Comparison of ENCODE assay signal across 8 cellular contexts in genomic region chr10:133261726-133262325, GRCh38. TPM values are rescaled to one million over a fixed set of nuclear protein-coding genes. Genes with fewer than 3 reads are reported as not detected.
DNase-seq lines count a peak whose midpoint lies in the region; ATAC-seq and TF ChIP-seq lines count a peak whose summit lies in the region.

No MANE protein-coding gene starts in this region.

- H3K9me3 Mint-ChIP-seq in WTC11: no peaks in the 10 kb centered on the region

- CTCF ChIA-PET in WTC11 (lab: Charles Lee): interaction anchor here (1.3 to 1.4 kb wide), 2 partner anchors 13 to 118 kb away, joined by 3 to 7 read pairs; no protein-coding TSS in a partner anchor

- H3K27me3 Mint-ChIP-seq in WTC11 (ENCODE audit: low read depth): peaks cover 19% of the 10 kb centered on the region

- peak overlapping the region; percentile 59 for H3K4me3 Mint-ChIP-seq in WTC11

- no peak overlapping the region for H3K27ac Mint-ChIP-seq in WTC11

- POLR2A ChIA-PET in WTC11 (lab: Charles Lee): no interaction called here

- ATAC-seq in HG02588 (IDR thresholded peaks at IDR 0.05; ENCODE audit: unreplicated experiment) (peak; percentile 63), WTC11 (peak; percentile 33)

- in situ Hi-C loops in T47D (cut with HindIII; ENCODE audit: low pct_unique_long_range_greater_than_20kb, low sequenced_read_pairs): no loop called here

- H3K36me3 Mint-ChIP-seq in WTC11: no peaks in the 10 kb centered on the region

- H3K4me1 Mint-ChIP-seq in WTC11: peaks cover 12% of the 10 kb centered on the region

- peak; percentile 15 for DNase-seq in DMS153 (lab: John Stamatoyannopoulos, UW)
- DNase-seq in DMS153 treated with DMSO at 0.1 percent for 48 hours (lab: John Stamatoyannopoulos, UW; ENCODE audit: unreplicated experiment): no peak
- peak; percentile 91 for DNase-seq in NCI-H146 (lab: John Stamatoyannopoulos, UW)
- DNase-seq in WTC11 (ENCODE audit: low spot score): peak; percentile 81
- peak; percentile 65 to 77 for DNase-seq in T47D (ENCODE audit: low read depth in 1 of 2, low spot score in 1 of 2)
- DNase-seq in iPS-NIHi7 (ENCODE audit: extremely low spot score): peak; percentile 90
- DNase-seq in stimulated activated CD4-positive, alpha-beta T cell treated with anti-CD3 and anti-CD28 coated beads, Interleukin-12 subunit alpha, Interleukin-12 subunit beta, amount 100 ng/mL, for 4 hours: peak; percentile 80

- no peak for TF ChIP-seq CTCF in WTC11 (IDR thresholded peaks at IDR 0.05)

TF ChIP-seq in WTC11, 78 proteins besides CTCF, POLR2A, EP300 and RAD21:
- TF ChIP-seq SP1 (CRISPR knock-in tag; conservative IDR thresholded peaks at IDR 0.05) (peak; percentile 70), E2F5 (CRISPR knock-in tag; IDR thresholded peaks at IDR 0.05) (peak; percentile 60; the same call in 1 of the 2 replicates), HMGXB4 (CRISPR knock-in tag; IDR thresholded peaks at IDR 0.05) (peak; percentile 64; the same call in 1 of the 2 replicates), IRF1 (CRISPR knock-in tag; IDR thresholded peaks at IDR 0.05) (no peak), FOXP1 (CRISPR knock-in tag; IDR thresholded peaks at IDR 0.05; ENCODE audit: borderline replicate concordance) (peak; percentile 6; the same call in 1 of the 2 replicates), USF2 (CRISPR knock-in tag; IDR thresholded peaks at IDR 0.05) (0 out of 2 replicates have a peak, but pooled peaks have one; percentile 24), SMAD3 (CRISPR knock-in tag; IDR thresholded peaks at IDR 0.05; ENCODE audit: borderline replicate concordance) (no peak)

RNA-seq across cellular contexts. Expression of gene ADAM8, which starts 14.8 kb away (rescaled TPM):
- 7.2 to 9.5 TPM (median 7.2 TPM) in 3 replicates for total RNA-seq in WTC11 (2021)

RNA-seq across cellular contexts. Expression of gene VENTX, which starts 24.2 kb away (rescaled TPM):
- total RNA-seq in WTC11 (2021): 21.5 to 28.0 TPM (median 22.5 TPM) in 3 replicates

RNA-seq across cellular contexts. Expression of gene UTF1, which starts 31.8 kb away (rescaled TPM):
- total RNA-seq in WTC11 (2021): 140 to 196 TPM (median 143 TPM) in 3 replicates

RNA-seq across cellular contexts. Expression of gene TUBGCP2, which starts 46.8 kb away (rescaled TPM):
- 53.2 to 62.5 TPM (median 53.8 TPM) in 3 replicates for total RNA-seq in WTC11 (2021)

RNA-seq across cellular contexts. Expression of gene ZNF511, which starts 46.9 kb away (rescaled TPM):
- 69.6 to 86.4 TPM (median 73.2 TPM) in 3 replicates for total RNA-seq in WTC11 (2021)
